1 cellular context compared by ENCODE assay signal in the genomic region with DNA sequence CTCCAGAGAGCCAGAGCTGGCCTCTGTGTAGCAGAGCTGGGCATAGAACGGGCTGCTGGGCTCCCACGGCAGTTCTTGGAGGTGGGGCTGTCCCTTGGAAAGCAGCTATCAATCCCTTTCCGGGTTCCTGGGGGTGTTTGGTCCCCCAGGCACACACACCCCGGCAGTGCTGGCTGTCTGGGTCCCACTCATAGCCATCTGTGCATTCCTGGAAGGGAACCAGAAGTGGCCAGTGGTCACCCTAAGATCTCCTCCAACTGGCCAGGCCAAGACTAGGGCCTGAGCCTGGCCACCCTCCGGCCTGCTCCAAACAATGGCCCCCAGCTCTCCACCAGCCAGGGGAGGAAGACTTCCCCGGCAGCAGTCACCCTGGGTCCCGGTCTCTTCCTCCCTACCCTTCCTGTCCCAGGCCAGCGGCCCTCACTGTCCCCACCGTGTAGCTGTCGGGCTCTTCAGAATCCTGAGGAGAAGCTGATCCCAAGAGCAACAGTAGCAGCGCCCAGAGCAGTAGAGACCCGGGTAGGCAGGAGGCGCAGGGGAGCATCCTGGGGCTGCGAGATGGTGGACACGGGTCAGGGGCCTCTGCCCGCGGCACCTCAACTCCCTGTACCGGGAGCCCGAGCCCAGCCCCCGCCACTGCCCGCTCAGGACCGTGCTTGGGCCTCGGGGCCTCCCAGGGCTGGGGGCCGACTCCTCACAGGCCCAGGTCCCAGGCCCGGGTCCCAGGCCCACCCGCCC.
TF ChIP-seq lines count a peak whose summit lies in the region.

No MANE protein-coding gene starts in this region.

TF ChIP-seq in endothelial cell of umbilical vein, 7 proteins besides CTCF, POLR2A, EP300 and RAD21:
- no peak for TF ChIP-seq MYC (IDR thresholded peaks at IDR 0.05; ENCODE audit: low read depth, low read length)
- no peak for TF ChIP-seq MAX (IDR thresholded peaks at IDR 0.05; ENCODE audit: insufficient read depth, insufficient read length)
- peak; percentile 29 for TF ChIP-seq POLR2AphosphoS5 (IDR thresholded peaks at IDR 0.05; ENCODE audit: insufficient read depth, low read depth, low read length)
- TF ChIP-seq EZH2 (IDR thresholded peaks at IDR 0.05; ENCODE audit: borderline replicate concordance, low read depth, low read length, severe bottlenecking) = no peak
- no peak for TF ChIP-seq JUN (IDR thresholded peaks at IDR 0.05; ENCODE audit: borderline replicate concordance, insufficient read depth, insufficient read length, low read depth)
- TF ChIP-seq GATA2 (IDR thresholded peaks at IDR 0.05; ENCODE audit: insufficient read depth, insufficient read length, low read depth, low read length) = no peak
- no peak for TF ChIP-seq FOS (IDR thresholded peaks at IDR 0.05; ENCODE audit: borderline replicate concordance, insufficient read depth, low read length)
